ENCODE assay signal across 24 cellular contexts in the genomic region with DNA sequence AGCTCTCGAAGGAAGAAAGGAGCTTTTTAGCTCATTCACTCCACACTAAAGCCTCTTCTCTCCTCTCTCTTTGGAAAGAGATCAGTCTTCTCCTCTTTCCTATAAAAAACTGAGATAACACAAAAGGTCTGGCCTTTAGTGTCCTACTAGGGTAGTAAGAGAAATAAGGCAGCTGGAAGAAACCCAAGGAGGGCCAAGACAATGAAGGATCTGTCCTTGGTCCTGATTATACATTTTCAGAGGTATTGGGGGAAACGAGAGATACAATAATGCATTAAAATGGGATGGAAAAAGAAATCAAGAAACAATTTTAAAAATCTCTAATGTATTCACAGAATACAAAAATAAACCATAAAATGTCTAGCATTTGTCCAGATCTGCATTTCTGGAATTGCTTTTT.
A peak's percentile ranks its signal among the peaks of the same experiment; 100 is the strongest.
DNase-seq lines count a peak whose midpoint lies in the region; ATAC-seq and TF ChIP-seq lines count a peak whose summit lies in the region.
"Had no signal": no experiment of that assay in that cellular context is flagged by ENCODE, and none has a peak within 500 bp of the region (broad histone marks: within the 10 kb centered on the region; RNA-seq: fewer than 3 reads in every experiment).

No MANE protein-coding gene starts in this region.

- no peak for TF ChIP-seq CTCF in MCF 10A (IDR thresholded peaks at IDR 0.05; ENCODE audit: unreplicated experiment)
- TF ChIP-seq CTCF in mammary epithelial cell (conservative IDR thresholded peaks at IDR 0.05 in 1 of 2, IDR thresholded peaks at IDR 0.05 in 1 of 2; ENCODE audit: extremely low read depth in 1 of 2, insufficient read depth in 1 of 2, low read depth in 1 of 2, low read length in 2 of 2) = no peak
- TF ChIP-seq CTCF in fibroblast of mammary gland (conservative IDR thresholded peaks at IDR 0.05; ENCODE audit: control insufficient read depth, insufficient read depth, low read depth, low read length) = no peak

- no peak overlapping the region for H3K9ac ChIP-seq in mammary epithelial cell (ENCODE audit: insufficient read depth, low read length)

- no peaks in the 10 kb centered on the region for H3K36me3 ChIP-seq in mammary epithelial cell (ENCODE audit: insufficient read depth, low read length)

- no peaks in the 10 kb centered on the region for H3K27me3 ChIP-seq in mammary epithelial cell (ENCODE audit: insufficient read depth, low read length)

- H3K27me3 Mint-ChIP-seq in MCF 10A (ENCODE audit: insufficient read depth, unreplicated experiment) = no peaks in the 10 kb centered on the region
- no peaks in the 10 kb centered on the region for H3K27me3 Mint-ChIP-seq in activated naive CD8-positive, alpha-beta T cell treated with anti-CD3 and anti-CD28 coated beads, Interleukin-2, amount 50 U/mL, for 24 hours

- no peak overlapping the region for H3K4me3 Mint-ChIP-seq in MCF 10A (ENCODE audit: unreplicated experiment)
- H3K4me3 Mint-ChIP-seq in activated naive CD8-positive, alpha-beta T cell treated with anti-CD3 and anti-CD28 coated beads, Interleukin-2, amount 50 U/mL, for 24 hours = no peak overlapping the region
- H3K4me3 Mint-ChIP-seq: activated CD4-positive, alpha-beta memory T cell treated with anti-CD3 and anti-CD28 coated beads, Interleukin-2, amount 10 ng/mL, durations not matched to agents 7 days and 5 days; activated naive CD8-positive, alpha-beta T cell treated with anti-CD3 and anti-CD28 coated beads, Interleukin-2, amount 10 ng/mL, durations not matched to agents 7 days and 5 days; effector memory CD8-positive, alpha-beta T cell had no signal

- 59% methylated on average over 2 of the region's 2 CpGs for WGBS in mammary epithelial cell (ENCODE audit: low coverage, missing lambda C conversion rate)

- H3K4me1 Mint-ChIP-seq in MCF 10A (ENCODE audit: insufficient read depth, unreplicated experiment) = no peaks in the 10 kb centered on the region
- no peaks in the 10 kb centered on the region for H3K4me1 Mint-ChIP-seq in activated naive CD8-positive, alpha-beta T cell treated with anti-CD3 and anti-CD28 coated beads, Interleukin-2, amount 50 U/mL, for 24 hours
- H3K4me1 Mint-ChIP-seq: activated CD4-positive, alpha-beta memory T cell treated with anti-CD3 and anti-CD28 coated beads, Interleukin-2, amount 10 ng/mL, durations not matched to agents 7 days and 5 days; activated naive CD8-positive, alpha-beta T cell treated with anti-CD3 and anti-CD28 coated beads, Interleukin-2, amount 10 ng/mL, durations not matched to agents 7 days and 5 days had no signal

- no peaks in the 10 kb centered on the region for H3K9me3 Mint-ChIP-seq in MCF 10A (ENCODE audit: unreplicated experiment)
- no peaks in the 10 kb centered on the region for H3K9me3 Mint-ChIP-seq in activated naive CD8-positive, alpha-beta T cell treated with anti-CD3 and anti-CD28 coated beads, Interleukin-2, amount 50 U/mL, for 24 hours
- H3K9me3 Mint-ChIP-seq: activated CD4-positive, alpha-beta memory T cell treated with anti-CD3 and anti-CD28 coated beads, Interleukin-2, amount 10 ng/mL, durations not matched to agents 7 days and 5 days; effector memory CD8-positive, alpha-beta T cell had no signal

- no peaks in the 10 kb centered on the region for H3K79me2 ChIP-seq in mammary epithelial cell (ENCODE audit: insufficient read depth, low read length)

- no peak overlapping the region for H2AFZ ChIP-seq in mammary epithelial cell (ENCODE audit: low read depth, low read length)

- DNase-seq in MCF 10A (ENCODE audit: unreplicated experiment) = peak; percentile 30
- DNase-seq in mammary epithelial cell = no peak
- peak; percentile 41 for DNase-seq in OCI-M1 (lab: John Stamatoyannopoulos, UW)
- DNase-seq in fibroblast of mammary gland (ENCODE audit: low read depth) = peak; percentile 23
- no peak for DNase-seq in NCI-H2171 (lab: John Stamatoyannopoulos, UW)
- no peak for DNase-seq in superior temporal gyrus (ENCODE audit: extremely low spot score)
- no peak for DNase-seq in activated naive CD8-positive, alpha-beta T cell treated with anti-CD3 and anti-CD28 coated beads, Interleukin-2, amount 50 U/mL, for 24 hours
- DNase-seq: activated CD4-positive, alpha-beta memory T cell treated with anti-CD3 and anti-CD28 coated beads, Interleukin-2, amount 10 ng/mL, durations not matched to agents 7 days and 5 days; activated naive CD8-positive, alpha-beta T cell treated with anti-CD3 and anti-CD28 coated beads, Interleukin-2, amount 10 ng/mL, durations not matched to agents 7 days and 5 days; activated T-cell treated with anti-CD3 and anti-CD28 coated beads, Interleukin-2, amount 50 U/mL, for 48 hours; central memory CD4-positive, alpha-beta T cell; effector memory CD8-positive, alpha-beta T cell; hypothalamus; left cardiac atrium; mucosa of descending colon; MV-4-11; NCI-H2029 treated with DMSO at 0.1 percent for 48 hours; NCI-H510A treated with DMSO at 0.1 percent for 48 hours; nucleus accumbens; retina; stimulated activated naive CD4-positive, alpha-beta T cell; trophoblast cell had no signal

- BruUV-seq in MCF 10A (replicated peaks; lab: Mats Ljungman, UMichigan) (no TSS peak), mammary epithelial cell (replicated peaks; lab: Mats Ljungman, UMichigan) (no TSS peak)

- H3K36me3 Mint-ChIP-seq in MCF 10A (ENCODE audit: insufficient read depth, unreplicated experiment) = no peaks in the 10 kb centered on the region
- H3K36me3 Mint-ChIP-seq in activated naive CD8-positive, alpha-beta T cell treated with anti-CD3 and anti-CD28 coated beads, Interleukin-2, amount 50 U/mL, for 24 hours (ENCODE audit: low read depth) = no peaks in the 10 kb centered on the region
- H3K36me3 Mint-ChIP-seq: activated naive CD8-positive, alpha-beta T cell treated with anti-CD3 and anti-CD28 coated beads, Interleukin-2, amount 10 ng/mL, durations not matched to agents 7 days and 5 days had no signal

- POLR2A ChIA-PET in MCF 10A (lab: Yijun Ruan, JAX) = no interaction called here

- H3K27ac ChIP-seq in mammary epithelial cell (ENCODE audit: insufficient read depth, low read depth, low read length) = no peak overlapping the region

- dilution Hi-C loops in mammary epithelial cell (cut with HindIII; ENCODE audit: low sequenced_read_pairs) = no loop called here

- H3K4me2 ChIP-seq in mammary epithelial cell (ENCODE audit: insufficient read depth, low read depth, low read length) = no peak overlapping the region

- no peaks in the 10 kb centered on the region for H4K20me1 ChIP-seq in mammary epithelial cell (ENCODE audit: insufficient read depth, low read length)

- H3K9me3 ChIP-seq in mammary epithelial cell (replicated peaks; ENCODE audit: insufficient read depth, low read length) = no peaks in the 10 kb centered on the region
- H3K9me3 ChIP-seq: mucosa of descending colon had no signal

- CTCF ChIA-PET in MCF 10A (lab: Yijun Ruan, JAX) = no interaction called here
- CTCF ChIA-PET in mammary epithelial cell (lab: Charles Lee; ENCODE audit: low non-redundant PET) = no interaction called here

- no peaks in the 10 kb centered on the region for H3K4me1 ChIP-seq in mammary epithelial cell (ENCODE audit: insufficient read depth, low read length)

- intact Hi-C loops in MCF 10A (cut with micrococcal nuclease) = no loop called here
- intact Hi-C loops in mammary epithelial cell (cut with micrococcal nuclease) = no loop called here

- in situ Hi-C loops in mammary epithelial cell (cut with MboI; ENCODE audit: low sequenced_read_pairs in 2 of 2) = no loop called here

- ATAC-seq in HG03097 (IDR thresholded peaks at IDR 0.05; ENCODE audit: low FRiP score, unreplicated experiment) = no peak
- ATAC-seq in activated naive CD8-positive, alpha-beta T cell treated with anti-CD3 and anti-CD28 coated beads, Interleukin-2, amount 50 U/mL, for 24 hours = no peak
- ATAC-seq: effector memory CD8-positive, alpha-beta T cell; left cardiac atrium; mucosa of descending colon; Panc1 had no signal

- H3K4me3 ChIP-seq in mammary epithelial cell (replicated peaks in 1 of 3; ENCODE audit: insufficient read depth in 1 of 3, low read depth in 2 of 3, low read length in 3 of 3) = no peak overlapping the region
- no peak overlapping the region for H3K4me3 ChIP-seq in fibroblast of mammary gland (ENCODE audit: control insufficient read depth, low read depth, low read length)
- H3K4me3 ChIP-seq: mucosa of descending colon had no signal

- H3K27ac Mint-ChIP-seq in MCF 10A (ENCODE audit: low read depth, unreplicated experiment) = no peak overlapping the region
- H3K27ac Mint-ChIP-seq in activated naive CD8-positive, alpha-beta T cell treated with anti-CD3 and anti-CD28 coated beads, Interleukin-2, amount 50 U/mL, for 24 hours = no peak overlapping the region
- H3K27ac Mint-ChIP-seq: activated CD4-positive, alpha-beta memory T cell treated with anti-CD3 and anti-CD28 coated beads, Interleukin-2, amount 10 ng/mL, durations not matched to agents 7 days and 5 days; activated naive CD8-positive, alpha-beta T cell treated with anti-CD3 and anti-CD28 coated beads, Interleukin-2, amount 10 ng/mL, durations not matched to agents 7 days and 5 days; effector memory CD8-positive, alpha-beta T cell had no signal

Comparison
In these comparisons a context has a peak if more than half of its experiments do, and no peak if none do; other contexts are left out.
1. DNase-seq: peak in MCF 10A (single experiment), OCI-M1 (single experiment) and fibroblast of mammary gland (single experiment); none in mammary epithelial cell (single experiment), NCI-H2171 (single experiment), superior temporal gyrus (single experiment) and activated naive CD8-positive, alpha-beta T cell treated with anti-CD3 and anti-CD28 coated beads, Interleukin-2, amount 50 U/mL, for 24 hours (single experiment).